ENCODE assay signal across 9 cellular contexts in genomic region chr1:77825356-77825709, GRCh38. TPM values are rescaled to one million over a fixed set of nuclear protein-coding genes. Genes with fewer than 3 reads are reported as not detected.
A peak's percentile ranks its signal among the peaks of the same experiment; 100 is the strongest.
DNase-seq lines count a peak whose midpoint lies in the region; ATAC-seq, FAIRE-seq and TF ChIP-seq lines count a peak whose summit lies in the region.
"Had no signal": no experiment of that assay in that cellular context is flagged by ENCODE, and none has a peak within 500 bp of the region (broad histone marks: within the 10 kb centered on the region; RNA-seq: fewer than 3 reads in every experiment).

No MANE protein-coding gene starts in this region.

- peak; percentile 79 for ATAC-seq in GM21529 (IDR thresholded peaks at IDR 0.05; ENCODE audit: unreplicated experiment)

- H3K9me3 ChIP-seq in adipocyte (ENCODE audit: control insufficient read depth, low read length) (no peaks in the 10 kb centered on the region), keratinocyte (ENCODE audit: control insufficient read depth, low read depth, low read length) (no peaks in the 10 kb centered on the region)
- H3K9me3 ChIP-seq in CD8-positive, alpha-beta memory T cell (ENCODE audit: low read length) = no peaks in the 10 kb centered on the region

- H3K9me1 ChIP-seq in keratinocyte (ENCODE audit: control insufficient read depth, extremely low read depth, insufficient read depth, low read length) = no peaks in the 10 kb centered on the region

- peak overlapping the region; percentile 66 for H3K4me2 ChIP-seq in keratinocyte (ENCODE audit: control insufficient read depth, extremely low read depth, insufficient read depth, low read depth, low read length)

- no peak overlapping the region for H3K4me3 Mint-ChIP-seq in CD8-positive, alpha-beta memory T cell
- H3K4me3 Mint-ChIP-seq: T-helper 1 cell treated with Interleukin-12 subunit alpha and Interleukin-12 subunit beta and Interleukin-4 antibody, amounts not matched to agents 30 μg/mL and 1 μg/mL, for 36 hours had no signal

- no peaks in the 10 kb centered on the region for H4K20me1 ChIP-seq in keratinocyte (ENCODE audit: control insufficient read depth, extremely low read depth, insufficient read depth, low read length)

- H3K27ac Mint-ChIP-seq in CD8-positive, alpha-beta memory T cell = no peak overlapping the region
- H3K27ac Mint-ChIP-seq: T-helper 1 cell treated with Interleukin-12 subunit alpha and Interleukin-12 subunit beta and Interleukin-4 antibody, amounts not matched to agents 30 μg/mL and 1 μg/mL, for 36 hours had no signal

- H3K27me3 Mint-ChIP-seq in CD8-positive, alpha-beta memory T cell = no peaks in the 10 kb centered on the region

- POLR2A ChIA-PET in CD8-positive, alpha-beta memory T cell (lab: Charles Lee) = no interaction called here

- H3K36me3 ChIP-seq in adipocyte (ENCODE audit: control insufficient read depth, insufficient read depth, low read length, severe bottlenecking) (peaks cover 13% of the 10 kb centered on the region), keratinocyte (ENCODE audit: control insufficient read depth in 2 of 2, extremely low read depth in 1 of 2, insufficient read depth in 2 of 2, low read length in 2 of 2) (no peaks in the 10 kb centered on the region)
- peaks cover 2% of the 10 kb centered on the region for H3K36me3 ChIP-seq in CD8-positive, alpha-beta memory T cell (ENCODE audit: insufficient read depth, low read length)

- H3K27ac ChIP-seq in keratinocyte (ENCODE audit: control insufficient read depth, insufficient read depth, low read length) = peak overlapping the region; percentile 85
- no peak overlapping the region for H3K27ac ChIP-seq in CD8-positive, alpha-beta memory T cell (ENCODE audit: low read depth, low read length)

- H3K4me1 ChIP-seq in adipocyte (ENCODE audit: control insufficient read depth, insufficient read depth, low read length) (peaks cover 31% of the 10 kb centered on the region), keratinocyte (ENCODE audit: control insufficient read depth, extremely low read depth, insufficient read depth, low read length) (peaks cover 19% of the 10 kb centered on the region)
- H3K4me1 ChIP-seq in CD8-positive, alpha-beta memory T cell (ENCODE audit: insufficient read depth, low read length) = no peaks in the 10 kb centered on the region

- FAIRE-seq in keratinocyte (lab: Jason Lieb, UNC) = peak; percentile 99

- dilution Hi-C loops in keratinocyte (cut with MboI; ENCODE audit: extremely low pct_ligation_motif_present, low sequenced_read_pairs) = no loop called here

- no peak overlapping the region for H2AFZ ChIP-seq in keratinocyte (ENCODE audit: control insufficient read depth, low read length)

- H3K27me3 ChIP-seq in adipocyte (replicated peaks; ENCODE audit: control insufficient read depth, insufficient read depth, low read length) = no peaks in the 10 kb centered on the region
- no peaks in the 10 kb centered on the region for H3K27me3 ChIP-seq in keratinocyte (ENCODE audit: control insufficient read depth, extremely low read depth, insufficient read depth, low read length)
- no peaks in the 10 kb centered on the region for H3K27me3 ChIP-seq in CD8-positive, alpha-beta memory T cell (ENCODE audit: insufficient read depth, low read length, poor library complexity, severe bottlenecking)

- H3K79me2 ChIP-seq in keratinocyte (ENCODE audit: control insufficient read depth, insufficient read depth, low read length) = no peaks in the 10 kb centered on the region

- peak; percentile 23 for DNase-seq in DMS153 (lab: John Stamatoyannopoulos, UW)
- peak; percentile 2 for DNase-seq in NCI-H146 treated with DMSO at 0.1 percent for 48 hours (lab: John Stamatoyannopoulos, UW; ENCODE audit: unreplicated experiment)
- DNase-seq in adipocyte (ENCODE audit: low read depth) = peak; percentile 70
- peak; percentile 97 for DNase-seq in keratinocyte (ENCODE audit: low read depth, low spot score)
- DNase-seq in SK-N-DZ (ENCODE audit: low spot score) = no peak
- DNase-seq in cerebellar nuclear complex (lab: John Stamatoyannopoulos, UW) = no peak
- DNase-seq in CD8-positive, alpha-beta memory T cell = no peak

- H3K36me3 Mint-ChIP-seq in CD8-positive, alpha-beta memory T cell = peaks cover 0 to 61% (median 10%) of the 10 kb centered on the region in 3 donors

- TF ChIP-seq CTCF in keratinocyte (optimal IDR thresholded peaks at IDR 0.05 in 1 of 3, IDR thresholded peaks at IDR 0.05 in 1 of 3, conservative IDR thresholded peaks at IDR 0.05 in 1 of 3; ENCODE audit: extremely low read depth in 1 of 3, insufficient read depth in 2 of 3, low read length in 3 of 3) = peak in 2 of 3 experiments; percentile 53 to 67

- CTCF ChIA-PET in CD8-positive, alpha-beta memory T cell (lab: Charles Lee) = interaction anchor here (0.6 to 3.0 kb wide), 3 partner anchors 9 to 289 kb away, joined by 3 to 9 read pairs (median 7); no protein-coding TSS in a partner anchor

- no peaks in the 10 kb centered on the region for H3K9me3 Mint-ChIP-seq in CD8-positive, alpha-beta memory T cell
- H3K9me3 Mint-ChIP-seq: T-helper 1 cell treated with Interleukin-12 subunit alpha and Interleukin-12 subunit beta and Interleukin-4 antibody, amounts not matched to agents 30 μg/mL and 1 μg/mL, for 36 hours had no signal

- H3K9ac ChIP-seq in adipocyte (ENCODE audit: low read length) (peak overlapping the region; percentile 17), keratinocyte (ENCODE audit: control insufficient read depth, extremely low read depth, insufficient read depth, low read length) (peak overlapping the region; percentile 50)

- H3K4me1 Mint-ChIP-seq in CD8-positive, alpha-beta memory T cell = peaks cover 5 to 7% (median 6%) of the 10 kb centered on the region in 3 donors

- H3K4me3 ChIP-seq in adipocyte (ENCODE audit: low read length) = no peak overlapping the region
- no peak overlapping the region for H3K4me3 ChIP-seq in keratinocyte (ENCODE audit: control insufficient read depth in 2 of 3, extremely low read depth in 1 of 3, insufficient read depth in 2 of 3, low read depth in 1 of 3, low read length in 3 of 3)
- H3K4me3 ChIP-seq in CD8-positive, alpha-beta memory T cell (ENCODE audit: low read length) = no peak overlapping the region

RNA-seq across cellular contexts. Expression of gene MIGA1, which starts 45.9 kb away (rescaled TPM):
- polyA plus RNA-seq in keratinocyte = 6.0 to 8.5 TPM (median 7.2 TPM) in 3 replicates
- 7.4 TPM for polyA plus RNA-seq in keratinocyte (2011; ENCODE audit: low read depth)
- polyA plus RNA-seq in keratinocyte (2011; cell fraction: cytosol; rRNA removed) = 2.2 and 4.1 TPM in 2 replicates
- 8.3 and 10.5 TPM in 2 replicates for polyA plus RNA-seq in keratinocyte (2011; cell fraction: nucleus; rRNA removed)
- polyA plus RNA-seq in keratinocyte (2012; ENCODE audit: low replicate concordance) = 5.0 and 7.3 TPM in 2 replicates
- polyA minus RNA-seq in keratinocyte = 3.3 to 13.9 TPM (median 9.6 TPM) in 3 replicates
- 4.4 TPM for polyA minus RNA-seq in keratinocyte (2011; cell fraction: cytosol; rRNA and poly(A)+ RNA removed)
- 10.6 and 19.7 TPM in 2 replicates for polyA minus RNA-seq in keratinocyte (2011; cell fraction: nucleus; rRNA and poly(A)+ RNA removed)
- polyA plus RNA-seq in SK-N-DZ (2014; cell fraction: cytosol; rRNA removed) = 5.1 and 5.7 TPM in 2 replicates
- 2.1 and 3.5 TPM in 2 replicates for polyA plus RNA-seq in SK-N-DZ (2014; cell fraction: nucleus; rRNA removed)
- 10 to 100 TPM; 10.2 to 11.7 TPM for total RNA-seq in CD8-positive, alpha-beta memory T cell
- polyA plus RNA-seq in CD8-positive, alpha-beta memory T cell = 6.9 TPM

Comparison
In these comparisons a context has a peak if more than half of its experiments do, and no peak if none do; other contexts are left out.
1. DNase-seq: peak in DMS153 (single experiment), NCI-H146 treated with DMSO at 0.1 percent for 48 hours (single experiment), adipocyte (single experiment) and keratinocyte (single experiment); none in SK-N-DZ (single experiment), cerebellar nuclear complex (0 of 2) and CD8-positive, alpha-beta memory T cell (0 of 5).